Comparison of ENCODE assay signal across 8 cellular contexts in genomic region chr7:22821702-22822485, GRCh38. TPM values are rescaled to one million over a fixed set of nuclear protein-coding genes. Genes with fewer than 3 reads are reported as not detected.
A peak's percentile ranks its signal among the peaks of the same experiment; 100 is the strongest.
DNase-seq lines count a peak whose midpoint lies in the region; ATAC-seq and TF ChIP-seq lines count a peak whose summit lies in the region.

No MANE protein-coding gene starts in this region.

- peaks cover 5% of the 10 kb centered on the region; the same call in 1 of the 2 replicates for H3K4me1 ChIP-seq in H9 (ENCODE audit: insufficient read depth, low read length)

- H2BK15ac ChIP-seq in H9 (ENCODE audit: low read depth, low read length) = peak overlapping the region; percentile 40; the same call in 1 of the 2 replicates

- no peak overlapping the region for H2BK120ac ChIP-seq in H9 (ENCODE audit: low read depth, low read length, poor library complexity, severe bottlenecking)

- no peak overlapping the region for H2BK20ac ChIP-seq in H9 (ENCODE audit: low read depth, low read length, poor library complexity, severe bottlenecking)

- no peak overlapping the region for H4K5ac ChIP-seq in H9 (ENCODE audit: insufficient read length, low read depth, low read length)

- H3K4me1 Mint-ChIP-seq in H9 (peaks cover 25 to 27% of the 10 kb centered on the region in 2 experiments), WTC11 (peaks cover 40% of the 10 kb centered on the region), osteocyte (ENCODE audit: unreplicated experiment) (peaks cover 29% of the 10 kb centered on the region)

- CTCF ChIA-PET in AG04450 (lab: Charles Lee) (interaction anchor here (0.7 to 2.5 kb wide), 8 partner anchors 34 to 365 kb away, joined by 3 to 12 read pairs (median 4); partner anchors contain the start of gene IL6), WTC11 (lab: Charles Lee) (interaction anchor here (0.7 to 2.8 kb wide), 8 partner anchors 10 to 262 kb away, joined by 3 to 21 read pairs (median 6); no protein-coding TSS in a partner anchor)

- TF ChIP-seq CTCF in AG04450 (IDR thresholded peaks at IDR 0.05; ENCODE audit: low read depth, low read length) (no peak), H9 (conservative IDR thresholded peaks at IDR 0.05) (no peak), WTC11 (IDR thresholded peaks at IDR 0.05) (no peak), fibroblast of pulmonary artery (IDR thresholded peaks at IDR 0.05; ENCODE audit: low read length, missing control alignments) (no peak), osteocyte (IDR thresholded peaks at IDR 0.05) (no peak), GM13977 (IDR thresholded peaks at IDR 0.05; ENCODE audit: extremely low read depth, insufficient read depth, missing control alignments) (no peak)

- peak overlapping the region; percentile 96 to 100 (median 96) for H3K27ac Mint-ChIP-seq in H9
- peak overlapping the region; percentile 98 for H3K27ac Mint-ChIP-seq in WTC11
- peak overlapping the region; percentile 99 for H3K27ac Mint-ChIP-seq in osteocyte (ENCODE audit: unreplicated experiment)

- H3K4me3 ChIP-seq in AG04450 (ENCODE audit: low read depth, low read length) = peak overlapping the region; percentile 95
- H3K4me3 ChIP-seq in fibroblast of pulmonary artery (replicated peaks; ENCODE audit: low read depth, low read length) = peak overlapping the region; percentile 87

- H4K8ac ChIP-seq in H9 (replicated peaks; ENCODE audit: insufficient read length, low read depth, low read length) = no peak overlapping the region

- peak overlapping the region; percentile 88 for H3K4me2 ChIP-seq in H9 (ENCODE audit: insufficient read depth, insufficient read length, low read length)

- H3K9me3 ChIP-seq in AG04450 (ENCODE audit: control insufficient read depth, insufficient read depth, low read length) (peaks cover 4% of the 10 kb centered on the region; the same call in 1 of the 2 replicates), H9 (ENCODE audit: control insufficient read depth, low read depth, low read length) (no peaks in the 10 kb centered on the region)

- H3K9ac ChIP-seq in H9 (ENCODE audit: extremely low read depth, insufficient read length, low read length) = peak overlapping the region; percentile 92

- no peak overlapping the region for H3K56ac ChIP-seq in H9 (ENCODE audit: insufficient read length, low read depth, low read length)

- H3K14ac ChIP-seq in H9 (ENCODE audit: insufficient read depth, low read length) = peak overlapping the region; percentile 61; the same call in 1 of the 2 replicates

- peak overlapping the region; percentile 74 for H3K23ac ChIP-seq in H9 (ENCODE audit: insufficient read length, low read depth, low read length)

- H2AFZ ChIP-seq in H9 (ENCODE audit: low read length) = no peak overlapping the region

- H3K9me3 Mint-ChIP-seq in H9 (no peaks in the 10 kb centered on the region), WTC11 (no peaks in the 10 kb centered on the region), osteocyte (ENCODE audit: unreplicated experiment) (no peaks in the 10 kb centered on the region)

- no peak overlapping the region for H3T11ph ChIP-seq in H9 (ENCODE audit: low read length)

- no CpG with 5 or more reads among the region's 18 CpGs for WGBS in H9 (ENCODE audit: extremely low coverage, insufficient read length, low lambda C conversion rate)

- H3K79me2 ChIP-seq in H9 (ENCODE audit: insufficient read depth, low read length) = peaks cover 20% of the 10 kb centered on the region; the same call in 1 of the 2 replicates

- H3K27me3 Mint-ChIP-seq in H9 (ENCODE audit: low read depth) (no peaks in the 10 kb centered on the region), WTC11 (ENCODE audit: low read depth) (no peaks in the 10 kb centered on the region), osteocyte (ENCODE audit: unreplicated experiment) (peaks cover 9% of the 10 kb centered on the region)

- POLR2A ChIA-PET in AG04450 (lab: Yijun Ruan, JAX) (interaction anchor here (0.6 to 1.1 kb wide), 4 partner anchors 34 to 267 kb away, joined by 3 to 4 read pairs (median 3); partner anchors contain the start of gene IL6), WTC11 (lab: Charles Lee) (interaction anchor here (0.6 to 1.2 kb wide), 4 partner anchors 10 to 284 kb away, joined by 3 to 5 read pairs (median 3); partner anchors contain the start of gene KLHL7)

- peak overlapping the region; percentile 41 for H3K27ac ChIP-seq in AG04450 (ENCODE audit: low read depth, low read length)
- peak overlapping the region; percentile 21 for H3K27ac ChIP-seq in H9 (ENCODE audit: insufficient read length, low read depth, low read length)

- peak overlapping the region; percentile 58 for H4K91ac ChIP-seq in H9 (ENCODE audit: insufficient read length, low read depth, low read length)

- H3K4ac ChIP-seq in H9 (ENCODE audit: low read depth, low read length) = no peak overlapping the region; the same call in 1 of the 2 replicates

- in situ Hi-C loops in GM13977 (cut with MboI; ENCODE audit: low pct_unique_long_range_greater_than_20kb, low sequenced_read_pairs, unreplicated experiment) = no loop called here

- H3K27me3 ChIP-seq in AG04450 (ENCODE audit: control insufficient read depth, insufficient read depth, low read length) (no peaks in the 10 kb centered on the region), H9 (ENCODE audit: insufficient read depth, low read length) (no peaks in the 10 kb centered on the region)

- DNase-seq in AG04450 (ENCODE audit: low read depth, low spot score) (no peak), H9 (no peak), WTC11 (ENCODE audit: low spot score) (no peak), fibroblast of pulmonary artery (ENCODE audit: low read depth) (peak; percentile 34), osteocyte (ENCODE audit: extremely low spot score, unreplicated experiment) (no peak), HuH-7.5 (ENCODE audit: low spot score) (no peak), GM13977 (ENCODE audit: low spot score) (no peak)
- DNase-seq in activated effector memory CD4-positive, alpha-beta T cell treated with anti-CD3 and anti-CD28 coated beads, Interleukin-2, amount 50 U/mL, for 16 hours = no peak

- no peak overlapping the region for H2BK12ac ChIP-seq in H9 (ENCODE audit: insufficient read length, low read depth, low read length)

- peaks cover 8% of the 10 kb centered on the region for H3K23me2 ChIP-seq in H9 (ENCODE audit: insufficient read length, low read depth, low read length, poor library complexity, severe bottlenecking)

- ATAC-seq in WTC11 = no peak; the same call in 1 of the 2 replicates

- peaks cover 14 to 28% (median 22%) of the 10 kb centered on the region in 3 experiments for H3K36me3 Mint-ChIP-seq in H9 (ENCODE audit: insufficient read depth in 1 of 3, low read depth in 3 of 3)
- H3K36me3 Mint-ChIP-seq in WTC11 = peaks cover 26% of the 10 kb centered on the region
- H3K36me3 Mint-ChIP-seq in osteocyte (ENCODE audit: unreplicated experiment) = peaks cover 6% of the 10 kb centered on the region

- H2BK5ac ChIP-seq in H9 (ENCODE audit: insufficient read length, low read length) = no peak overlapping the region

- H3K4me3 Mint-ChIP-seq in H9 (peak overlapping the region; percentile 97 to 100), WTC11 (peak overlapping the region; percentile 99), osteocyte (ENCODE audit: unreplicated experiment) (peak overlapping the region; percentile 98)

- no peaks in the 10 kb centered on the region for H4K20me1 ChIP-seq in H9 (ENCODE audit: control insufficient read depth, insufficient read depth, insufficient read length)

- peaks cover 5% of the 10 kb centered on the region for H3K79me1 ChIP-seq in H9 (ENCODE audit: insufficient read depth, low read depth, low read length, poor library complexity, severe bottlenecking)

- peak overlapping the region; percentile 73 for H3K18ac ChIP-seq in H9 (ENCODE audit: insufficient read length, low read depth, low read length)

- no peak overlapping the region for H2AK5ac ChIP-seq in H9 (ENCODE audit: insufficient read length, low read length)

TF ChIP-seq in WTC11, 78 proteins besides CTCF, POLR2A, EP300 and RAD21 (continues in another document):
- TF ChIP-seq NFATC4 (CRISPR knock-in tag; IDR thresholded peaks at IDR 0.05) = 0 out of 2 replicates have a peak, but pooled peaks have one; percentile 28
- TF ChIP-seq ZNF232 (CRISPR knock-in tag; IDR thresholded peaks at IDR 0.05) = no peak
- no peak for TF ChIP-seq CDX4 (CRISPR knock-in tag; IDR thresholded peaks at IDR 0.05; ENCODE audit: borderline replicate concordance)
- no peak for TF ChIP-seq NFYB (CRISPR knock-in tag; conservative IDR thresholded peaks at IDR 0.05; ENCODE audit: low read depth)

RNA-seq across cellular contexts. Expression of gene TOMM7, which starts 0.8 kb away (rescaled TPM):
- 390 and 549 TPM in 2 replicates for polyA plus RNA-seq in AG04450 (2011; rRNA removed)
- 95.8 and 143 TPM in 2 replicates for polyA minus RNA-seq in AG04450 (2011; rRNA and poly(A)+ RNA removed)
- 368 and 400 TPM in 2 replicates for total RNA-seq in H9 (2021)
- total RNA-seq in WTC11 (2021) = 500 to 506 TPM (median 502 TPM) in 3 replicates
- total RNA-seq in osteocyte = 256 and 292 TPM in 2 replicates
